9 cellular contexts compared by ENCODE assay signal in genomic region chr16:3004319-3004718, GRCh38. TPM values are rescaled to one million over a fixed set of nuclear protein-coding genes. Genes with fewer than 3 reads are reported as not detected.
DNase-seq lines count a peak whose midpoint lies in the region; ATAC-seq and TF ChIP-seq lines count a peak whose summit lies in the region.
"Had no signal": no experiment of that assay in that cellular context is flagged by ENCODE, and none has a peak within 500 bp of the region (broad histone marks: within the 10 kb centered on the region; RNA-seq: fewer than 3 reads in every experiment).

No MANE protein-coding gene starts in this region.

- DNase-seq in NCI-H345 (lab: John Stamatoyannopoulos, UW): peak; percentile 29
- no peak for DNase-seq in NCI-H345 treated with DMSO at 0.1 percent for 48 hours (lab: John Stamatoyannopoulos, UW; ENCODE audit: unreplicated experiment)
- DNase-seq in UCSD-AML1 (lab: John Stamatoyannopoulos, UW; ENCODE audit: unreplicated experiment): peak; percentile 46
- no peak for DNase-seq in progenitor cell of endocrine pancreas (ENCODE audit: low spot score, unreplicated experiment)
- DNase-seq in G401 (ENCODE audit: low spot score): no peak
- no peak for DNase-seq in T-helper 1 cell
- DNase-seq in NCI-H524 treated with DMSO at 0.1 percent for 48 hours (lab: John Stamatoyannopoulos, UW): no peak

- peak; percentile 18 for ATAC-seq in HG02763 (IDR thresholded peaks at IDR 0.05; ENCODE audit: unreplicated experiment)

- peaks cover 32% of the 10 kb centered on the region for H3K4me1 Mint-ChIP-seq in progenitor cell of endocrine pancreas (ENCODE audit: low read depth)

- H3K27me3 Mint-ChIP-seq in progenitor cell of endocrine pancreas: no peaks in the 10 kb centered on the region

- no peak for TF ChIP-seq CTCF in progenitor cell of endocrine pancreas (IDR thresholded peaks at IDR 0.05; ENCODE audit: unreplicated experiment)

- peak overlapping the region; percentile 83 for H3K4me3 Mint-ChIP-seq in progenitor cell of endocrine pancreas (ENCODE audit: low read depth)

- H3K36me3 Mint-ChIP-seq in progenitor cell of endocrine pancreas (ENCODE audit: insufficient read depth): peaks cover 1% of the 10 kb centered on the region

- H3K9me3 Mint-ChIP-seq in progenitor cell of endocrine pancreas (ENCODE audit: low read depth): no peaks in the 10 kb centered on the region

- no peak overlapping the region for H3K27ac Mint-ChIP-seq in progenitor cell of endocrine pancreas

- in situ Hi-C loops in G401 (cut with HindIII; ENCODE audit: low sequenced_read_pairs): no loop called here

RNA-seq across cellular contexts. Expression of gene CLDN9, which starts 8.4 kb away (rescaled TPM):
- total RNA-seq in progenitor cell of endocrine pancreas: 2.2 and 2.9 TPM in 2 replicates
- total RNA-seq in G401 (2014; rRNA removed; shearing (Covaris generic)): not detected in 2 replicates
- total RNA-seq: HT1080 had no signal

RNA-seq across cellular contexts. Expression of gene CLDN6, which starts 13.7 kb away (rescaled TPM):
- total RNA-seq in progenitor cell of endocrine pancreas: 563 and 578 TPM in 2 replicates
- 1.7 and 2.7 TPM in 2 replicates for total RNA-seq in G401 (2014; rRNA removed; shearing (Covaris generic))
- total RNA-seq: HT1080 had no signal

RNA-seq across cellular contexts. Expression of gene TNFRSF12A, which starts 15.8 kb away (rescaled TPM):
- total RNA-seq in progenitor cell of endocrine pancreas: 44.3 and 57.4 TPM in 2 replicates
- 128 and 129 TPM in 2 replicates for total RNA-seq in G401 (2014; rRNA removed; shearing (Covaris generic))

RNA-seq across cellular contexts. Expression of gene HCFC1R1, which starts 19.4 kb away (rescaled TPM):
- 22.4 and 25.3 TPM in 2 replicates for total RNA-seq in progenitor cell of endocrine pancreas
- 55.9 and 59.3 TPM in 2 replicates for total RNA-seq in G401 (2014; rRNA removed; shearing (Covaris generic))

RNA-seq across cellular contexts. Expression of gene THOC6, which starts 19.5 kb away (rescaled TPM):
- total RNA-seq in progenitor cell of endocrine pancreas: 44.1 and 47.4 TPM in 2 replicates
- 106 and 120 TPM in 2 replicates for total RNA-seq in G401 (2014; rRNA removed; shearing (Covaris generic))

Comparison
In these comparisons a context has a peak if more than half of its experiments do, and no peak if none do; other contexts are left out.
1. DNase-seq: peak in NCI-H345 (single experiment) and UCSD-AML1 (single experiment); none in NCI-H345 treated with DMSO at 0.1 percent for 48 hours (single experiment), progenitor cell of endocrine pancreas (single experiment), G401 (single experiment), T-helper 1 cell (0 of 5) and NCI-H524 treated with DMSO at 0.1 percent for 48 hours (single experiment).
2. RNA of gene CLDN6, which starts 13.7 kb away (total RNA-seq): 563 to 578 TPM in progenitor cell of endocrine pancreas; 1.7 to 2.7 TPM in G401; every median in the first group is over 100 times any median in the second.